8 cellular contexts compared by ENCODE assay signal in the genomic region with DNA sequence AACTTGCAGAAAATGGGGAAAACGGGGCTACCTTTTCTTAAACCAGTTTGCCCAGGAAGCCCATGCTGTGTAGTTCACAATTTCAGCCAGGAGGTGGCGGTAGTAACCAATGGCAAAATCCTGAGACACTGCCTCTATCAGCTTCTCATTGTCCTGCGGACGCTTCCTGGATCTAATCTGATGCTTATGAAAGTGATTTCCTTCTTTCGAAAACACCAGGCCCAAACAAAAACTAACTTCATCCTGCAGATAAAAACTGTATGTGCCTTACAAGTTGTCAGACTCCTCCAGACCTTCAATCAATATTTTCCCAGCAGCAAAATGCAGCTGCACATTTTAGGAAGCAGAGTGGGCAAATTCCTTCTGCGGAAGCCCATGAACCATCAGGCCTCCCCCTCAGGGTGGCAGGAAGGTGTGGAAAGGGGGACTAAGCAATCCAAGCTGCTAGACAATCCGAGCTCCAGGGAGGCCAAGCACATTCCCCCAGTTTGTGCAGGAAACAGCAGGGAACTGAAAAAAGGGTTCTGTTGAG.
A peak's percentile ranks its signal among the peaks of the same experiment; 100 is the strongest.
DNase-seq lines count a peak whose midpoint lies in the region; ATAC-seq, FAIRE-seq and TF ChIP-seq lines count a peak whose summit lies in the region.

No MANE protein-coding gene starts in this region.

- peak overlapping the region; percentile 73 for H3K27ac Mint-ChIP-seq in type B pancreatic cell

- H3K4me1 ChIP-seq in gastroesophageal sphincter = peaks cover 0 to 8% (median 5%) of the 10 kb centered on the region in 3 donors
- H3K4me1 ChIP-seq in pancreas = peaks cover 7 to 20% (median 13%) of the 10 kb centered on the region in 3 donors

- peak; percentile 47 for DNase-seq in GM12892 (ENCODE audit: insufficient read length)
- DNase-seq in LoVo (ENCODE audit: low spot score) = peak; percentile 77
- DNase-seq in SHP77 (lab: John Stamatoyannopoulos, UW) = peak; percentile 34 to 83
- peak; percentile 61 for DNase-seq in activated effector memory CD4-positive, alpha-beta T cell treated with Interleukin-2 at 50 U/mL for 16 hours
- DNase-seq in pancreas = peak in 5 of 6 donors; percentile 55 to 88 (median 69)
- peak; percentile 82 for DNase-seq in type B pancreatic cell (ENCODE audit: extremely low spot score, unreplicated experiment)

- TF ChIP-seq CTCF in 22Rv1 (IDR thresholded peaks at IDR 0.05) (peak; percentile 91), gastroesophageal sphincter (IDR thresholded peaks at IDR 0.05) (peak; percentile 91 to 96 (median 94)), pancreas (IDR thresholded peaks at IDR 0.05) (peak; percentile 87 to 96 (median 93)), type B pancreatic cell (conservative IDR thresholded peaks at IDR 0.05) (peak; percentile 98)

- H3K9me3 ChIP-seq in gastroesophageal sphincter = no peaks in the 10 kb centered on the region
- H3K9me3 ChIP-seq in pancreas = no peaks in the 10 kb centered on the region

- no peaks in the 10 kb centered on the region for H3K36me3 Mint-ChIP-seq in type B pancreatic cell

- 0 to 17% methylated on average over 5 to 6 of the region's 7 CpGs for WGBS in gastroesophageal sphincter (ENCODE audit: low coverage in 1 of 2), 2 donors
- WGBS in pancreas, 2 donors = 15 to 19% methylated on average over 7 of the region's 7 CpGs

- no peak overlapping the region for H3K27ac ChIP-seq in 22Rv1
- H3K27ac ChIP-seq in gastroesophageal sphincter = peak overlapping the region in 1 of 4 donors; percentile 48
- no peak overlapping the region for H3K27ac ChIP-seq in pancreas

- TF ChIP-seq EP300 in gastroesophageal sphincter (IDR thresholded peaks at IDR 0.05) = no peak

- H3K4me3 ChIP-seq in gastroesophageal sphincter = no peak overlapping the region
- no peak overlapping the region for H3K4me3 ChIP-seq in pancreas

- no peaks in the 10 kb centered on the region for H3K27me3 ChIP-seq in gastroesophageal sphincter
- H3K27me3 ChIP-seq in pancreas = no peaks in the 10 kb centered on the region

- H3K4me1 Mint-ChIP-seq in type B pancreatic cell (ENCODE audit: unreplicated experiment) = peaks cover 38% of the 10 kb centered on the region

- FAIRE-seq in GM12892 (lab: Jason Lieb, UNC) (peak; percentile 82), pancreas (lab: Jason Lieb, UNC) (peak; percentile 57)

- peak overlapping the region; percentile 24 for H3K4me3 Mint-ChIP-seq in type B pancreatic cell

- H3K36me3 ChIP-seq in gastroesophageal sphincter (no peaks in the 10 kb centered on the region), pancreas (no peaks in the 10 kb centered on the region)

- no peaks in the 10 kb centered on the region for H3K9me3 Mint-ChIP-seq in type B pancreatic cell

- no peak for TF ChIP-seq POLR2A in GM12892 (IDR thresholded peaks at IDR 0.05; ENCODE audit: low read depth, low read length)
- TF ChIP-seq POLR2A in gastroesophageal sphincter (IDR thresholded peaks at IDR 0.05) = no peak

- intact Hi-C loops in pancreas (cut with DNase I) = no loop called here

- ATAC-seq in gastroesophageal sphincter (peak; percentile 73), pancreas (peak; percentile 59 to 93 (median 90))

- H3K27me3 Mint-ChIP-seq in type B pancreatic cell = peaks cover 9% of the 10 kb centered on the region
